In the genomic region with DNA sequence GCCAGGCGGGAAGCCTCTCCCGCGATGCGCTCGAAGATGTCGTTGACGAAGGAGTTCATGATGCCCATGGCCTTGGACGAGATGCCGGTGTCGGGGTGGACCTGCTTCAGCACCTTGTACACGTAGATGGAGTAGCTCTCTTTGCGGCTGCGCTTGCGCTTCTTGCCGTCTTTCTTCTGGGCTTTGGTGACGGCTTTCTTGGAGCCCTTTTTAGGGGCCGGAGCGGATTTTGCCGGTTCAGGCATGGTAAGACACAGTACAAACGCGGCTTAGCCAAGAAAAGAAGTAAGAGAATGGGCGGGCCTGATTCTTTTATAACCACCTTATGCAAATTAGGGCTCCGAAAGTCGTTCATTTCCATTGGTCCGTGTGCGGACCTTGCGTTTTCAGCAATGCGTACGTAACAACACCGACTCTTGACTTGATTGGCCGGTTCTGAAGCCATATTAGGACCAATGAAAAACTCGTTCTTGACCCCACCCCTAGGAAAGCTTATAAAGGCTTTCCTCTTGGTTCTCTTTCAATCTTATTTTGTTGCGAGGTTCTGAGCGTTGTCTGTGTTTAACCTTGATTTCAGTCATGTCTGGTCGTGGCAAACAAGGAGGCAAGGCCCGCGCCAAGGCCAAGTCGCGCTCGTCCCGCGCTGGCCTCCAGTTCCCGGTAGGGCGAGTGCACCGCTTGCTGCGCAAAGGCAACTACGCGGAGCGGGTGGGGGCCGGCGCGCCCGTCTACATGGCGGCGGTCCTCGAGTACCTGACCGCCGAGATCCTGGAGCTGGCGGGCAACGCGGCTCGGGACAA, we compare ENCODE assay signal across 8 cellular contexts. TPM values are rescaled to one million over a fixed set of nuclear protein-coding genes. Genes with fewer than 3 reads are reported as not detected.
DNase-seq lines count a peak whose midpoint lies in the region; ATAC-seq and TF ChIP-seq lines count a peak whose summit lies in the region.

No MANE protein-coding gene starts in this region.

- H3K23ac ChIP-seq in mesendoderm (ENCODE audit: low read length): no peak overlapping the region

- H3K56ac ChIP-seq in mesendoderm (ENCODE audit: low read length): peak overlapping the region; percentile 96

- H3K9me3 ChIP-seq in endodermal cell (ENCODE audit: control insufficient read depth, low read length): no peaks in the 10 kb centered on the region

- H3K27me3 Mint-ChIP-seq in endodermal cell (ENCODE audit: insufficient read depth): no peaks in the 10 kb centered on the region

- H3K27ac Mint-ChIP-seq in endodermal cell: no peak overlapping the region

- no peak overlapping the region for H2BK120ac ChIP-seq in mesendoderm (ENCODE audit: low read depth, low read length)

- H4K8ac ChIP-seq in mesendoderm (ENCODE audit: low read depth, low read length): no peak overlapping the region

- H3K27ac ChIP-seq in endodermal cell (ENCODE audit: low read depth, low read length) (peak overlapping the region; percentile 98), mesendoderm (ENCODE audit: low read depth, low read length) (peak overlapping the region; percentile 99)

- no peak overlapping the region for H3K4ac ChIP-seq in mesendoderm (ENCODE audit: low read depth, low read length)

- DNase-seq in COLO829 (ENCODE audit: low spot score) (peak; percentile 98), HT-29 (ENCODE audit: low spot score) (peak; percentile 98), endodermal cell (peak; percentile 96), mesendoderm (peak; percentile 100)
- DNase-seq in NK-92 treated with Interleukin-12 subunit alpha and Interleukin-12 subunit beta, amount 100 ng/mL, for 24 hours (lab: John Stamatoyannopoulos, UW): peak; percentile 90
- peak; percentile 66 to 79 for DNase-seq in activated CD8-positive, alpha-beta memory T cell treated with anti-CD3 and anti-CD28 coated beads for 4 hours (ENCODE audit: low read depth in 2 of 2)
- peak; percentile 57 for DNase-seq in stimulated activated CD8-positive, alpha-beta memory T cell treated with anti-CD3 and anti-CD28 coated beads, Interleukin-12 subunit alpha, Interleukin-12 subunit beta, amount 100 ng/mL, for 4 hours (ENCODE audit: low read depth)

- H3K4me3 ChIP-seq in endodermal cell (ENCODE audit: low read length) (peak overlapping the region; percentile 89), mesendoderm (ENCODE audit: low read length) (peak overlapping the region; percentile 37)

- H3K4me1 Mint-ChIP-seq in endodermal cell: no peaks in the 10 kb centered on the region

- H3K4me1 ChIP-seq in endodermal cell (ENCODE audit: control insufficient read depth, insufficient read depth, low read length) (no peaks in the 10 kb centered on the region), mesendoderm (ENCODE audit: control insufficient read depth, low read depth, low read length) (no peaks in the 10 kb centered on the region)

- no peaks in the 10 kb centered on the region for H3K79me2 ChIP-seq in mesendoderm (ENCODE audit: control insufficient read depth, insufficient read depth, low read length)

- H3K4me3 Mint-ChIP-seq in endodermal cell: no peak overlapping the region

- no peak overlapping the region for H3K4me2 ChIP-seq in mesendoderm (ENCODE audit: low read length)

- WGBS in endodermal cell (ENCODE audit: insufficient coverage in 1 of 2, insufficient read length in 1 of 2), 2 experiments: 0 to 1% methylated on average over 41 to 62 of the region's 62 CpGs
- WGBS in mesendoderm (ENCODE audit: extremely low coverage, insufficient coverage, low lambda C conversion rate): no CpG with 5 or more reads among the region's 62 CpGs

- H3K36me3 ChIP-seq in endodermal cell (ENCODE audit: control insufficient read depth, insufficient read depth, low read length): no peaks in the 10 kb centered on the region
- no peaks in the 10 kb centered on the region for H3K36me3 ChIP-seq in mesendoderm (ENCODE audit: control insufficient read depth, insufficient read depth, low read length)

- no peak overlapping the region for H4K5ac ChIP-seq in mesendoderm (ENCODE audit: low read length)

- no peaks in the 10 kb centered on the region for H3K36me3 Mint-ChIP-seq in endodermal cell (ENCODE audit: low read depth)

- TF ChIP-seq CTCF in endodermal cell (conservative IDR thresholded peaks at IDR 0.05): no peak

- no peak overlapping the region for H2AK5ac ChIP-seq in mesendoderm (ENCODE audit: low read length)

- H3K9ac ChIP-seq in endodermal cell (ENCODE audit: extremely low read depth, low read length, poor library complexity, severe bottlenecking): peak overlapping the region; percentile 84
- H3K9ac ChIP-seq in mesendoderm (ENCODE audit: low read length): peak overlapping the region; percentile 89

- no peaks in the 10 kb centered on the region for H3K27me3 ChIP-seq in endodermal cell (ENCODE audit: control insufficient read depth, insufficient read depth, low read length, poor library complexity, severe bottlenecking)
- no peaks in the 10 kb centered on the region for H3K27me3 ChIP-seq in mesendoderm (ENCODE audit: insufficient read depth, low read length, poor library complexity)

- no peaks in the 10 kb centered on the region for H3K9me3 Mint-ChIP-seq in endodermal cell

- H2BK5ac ChIP-seq in mesendoderm (ENCODE audit: low read length): no peak overlapping the region

- ATAC-seq in GM21367 (IDR thresholded peaks at IDR 0.05; ENCODE audit: unreplicated experiment): peak; percentile 57

- no peak overlapping the region for H2BK15ac ChIP-seq in mesendoderm (replicated peaks; ENCODE audit: low read depth)

- no peaks in the 10 kb centered on the region for H3K79me1 ChIP-seq in mesendoderm (ENCODE audit: low read length)

- H3K18ac ChIP-seq in mesendoderm (ENCODE audit: low read length): peak overlapping the region; percentile 83

RNA-seq across cellular contexts. Expression of a gene that starts 12.8 kb away (rescaled TPM):
- 17.8 and 20.4 TPM in 2 replicates for total RNA-seq in HT-29 (2014; rRNA removed; shearing (Covaris generic))
- 10 to 100 TPM; 10.2 to 14.7 TPM for total RNA-seq in endodermal cell
- polyA plus RNA-seq in endodermal cell (2013, experiment 1 of 2): 4.1 TPM
- polyA plus RNA-seq in endodermal cell (2013, experiment 2 of 2): 3.6 TPM
- 6.0 TPM for polyA plus RNA-seq in mesendoderm (2013, experiment 1 of 2)
- 6.8 TPM for polyA plus RNA-seq in mesendoderm (2013, experiment 2 of 2)

RNA-seq across cellular contexts. Expression of a gene that starts 31.0 kb away (rescaled TPM):
- total RNA-seq in HT-29 (2014; rRNA removed; shearing (Covaris generic)): 0.08 TPM in 1 of 2 replicates, not detected in the other
- total RNA-seq in endodermal cell: 10 to 100 TPM; 25.6 to 26.2 TPM
- polyA plus RNA-seq in endodermal cell (2013, experiment 1 of 2): 36.6 TPM
- 31.9 TPM for polyA plus RNA-seq in endodermal cell (2013, experiment 2 of 2)
- 27.6 TPM for polyA plus RNA-seq in mesendoderm (2013, experiment 1 of 2)
- 28.5 TPM for polyA plus RNA-seq in mesendoderm (2013, experiment 2 of 2)

RNA-seq across cellular contexts. Expression of a gene that starts 41.0 kb away (rescaled TPM):
- 13.3 and 14.8 TPM in 2 replicates for total RNA-seq in HT-29 (2014; rRNA removed; shearing (Covaris generic))
- total RNA-seq in endodermal cell: 10 to 100 TPM; 85.8 to 93.8 TPM
- 78.1 TPM for polyA plus RNA-seq in endodermal cell (2013, experiment 1 of 2)
- polyA plus RNA-seq in endodermal cell (2013, experiment 2 of 2): 64.5 TPM
- polyA plus RNA-seq in mesendoderm (2013, experiment 1 of 2): 146 TPM
- polyA plus RNA-seq in mesendoderm (2013, experiment 2 of 2): 148 TPM

RNA-seq across cellular contexts. Expression of a gene that starts 50.1 kb away (rescaled TPM):
- 4.8 and 6.8 TPM in 2 replicates for total RNA-seq in HT-29 (2014; rRNA removed; shearing (Covaris generic))
- total RNA-seq in endodermal cell: 1 to 10 TPM; 4.7 to 6.6 TPM
- 9.5 TPM for polyA plus RNA-seq in endodermal cell (2013, experiment 1 of 2)
- 8.2 TPM for polyA plus RNA-seq in endodermal cell (2013, experiment 2 of 2)
- polyA plus RNA-seq in mesendoderm (2013, experiment 1 of 2): 1.5 TPM
- polyA plus RNA-seq in mesendoderm (2013, experiment 2 of 2): 1.6 TPM

Comparison
In these comparisons a context has a peak if more than half of its experiments do, and no peak if none do; other contexts are left out.
1. Peak in every context shown above with its lines: DNase-seq, ATAC-seq, H3K4me3 ChIP-seq and H3K27ac ChIP-seq.
2. RNA of a gene that starts 31.0 kb away (total RNA-seq): 25.6 to 26.2 TPM in endodermal cell; 0.08 TPM in HT-29; every median in the first group is over 10 times any median in the second.